In genomic region chr1:66533804-66534745, GRCh38 we compare ENCODE assay signal across 9 cellular contexts.
A peak's percentile ranks its signal among the peaks of the same experiment; 100 is the strongest.
DNase-seq lines count a peak whose midpoint lies in the region; ATAC-seq lines count a peak whose summit lies in the region.
"Had no signal": no experiment of that assay in that cellular context is flagged by ENCODE, and none has a peak within 500 bp of the region (broad histone marks: within the 10 kb centered on the region; RNA-seq: fewer than 3 reads in every experiment).

Gene SGIP1 (plus strand): TSS chr1:66534153. CDS start chr1:66534359, 206 bp downstream.

- H3K9ac ChIP-seq in iPS-20b (ENCODE audit: low read depth, low read length): peak within 1 kb of the TSS; percentile 23; the same call in 1 of the 2 replicates

- no peak for ATAC-seq in HG02885 (IDR thresholded peaks at IDR 0.05; ENCODE audit: poor library complexity, unreplicated experiment)
- ATAC-seq in GM18867 (IDR thresholded peaks at IDR 0.05; ENCODE audit: unreplicated experiment): no peak

- H3K36me3 ChIP-seq in iPS-20b (ENCODE audit: insufficient read depth, low read depth, low read length): no peaks in the 10 kb centered on the region

- no peaks in the 10 kb centered on the region for H3K9me3 ChIP-seq in iPS-20b (ENCODE audit: insufficient read depth, low read depth, low read length)

- H3K4me3 ChIP-seq in iPS-20b (ENCODE audit: low read length): peak within 1 kb of the TSS; percentile 90

- peaks cover 42% of the 10 kb centered on the region for H3K27me3 ChIP-seq in iPS-20b (ENCODE audit: insufficient read depth, low read length)

- H3K4me1 ChIP-seq in iPS-20b (ENCODE audit: insufficient read depth, low read length): peaks cover 11% of the 10 kb centered on the region; the same call in 1 of the 2 replicates

- H3K27ac ChIP-seq in caudate nucleus (ENCODE audit: low read depth, low read length) (peak within 1 kb of the TSS; percentile 87), iPS-20b (ENCODE audit: low read length) (no peak within 1 kb of the TSS)
- H3K27ac ChIP-seq: HL-60 had no signal

- DNase-seq in DMS153 treated with DMSO at 0.1 percent for 48 hours (lab: John Stamatoyannopoulos, UW; ENCODE audit: unreplicated experiment): peak; percentile 56
- peak; percentile 90 for DNase-seq in NCI-H345 (lab: John Stamatoyannopoulos, UW)
- DNase-seq in caudate nucleus (lab: John Stamatoyannopoulos, UW): peak in 59 of 61 donors; percentile 7 to 96 (median 77)
- peak; percentile 89 for DNase-seq in retina
- no peak for DNase-seq in COLO829 (ENCODE audit: low spot score)
